20 cellular contexts compared by ENCODE assay signal in the genomic region with DNA sequence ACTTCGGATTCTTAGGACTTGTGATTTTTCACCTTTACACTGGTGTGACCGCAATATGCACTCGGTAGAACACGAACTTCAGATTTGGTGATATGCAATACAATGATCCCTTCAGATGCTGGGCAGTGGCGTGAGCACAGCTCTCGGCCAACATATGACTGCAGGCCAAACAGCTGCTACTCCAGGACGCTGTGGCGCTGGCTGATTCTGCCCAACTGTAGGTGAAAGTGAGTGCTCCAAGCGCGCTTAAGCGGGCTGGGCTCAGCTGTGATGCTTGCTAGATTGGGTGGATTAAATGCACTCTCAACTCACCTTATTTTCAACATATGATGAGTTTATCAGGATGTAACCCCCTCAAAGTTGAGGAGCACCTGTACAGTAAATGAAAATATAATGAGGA.
"Had no signal": no experiment of that assay in that cellular context is flagged by ENCODE, and none has a peak within 500 bp of the region (broad histone marks: within the 10 kb centered on the region; RNA-seq: fewer than 3 reads in every experiment).

No MANE protein-coding gene starts in this region.

- H3K27ac ChIP-seq: breast epithelium, coronary artery, esophagus squamous epithelium, gastroesophageal sphincter, heart left ventricle, lower lobe of right lung, tibial artery, WERI-Rb-1 had no signal

- H3K9me3 ChIP-seq: breast epithelium, esophagus squamous epithelium, gastroesophageal sphincter, heart left ventricle, lower lobe of right lung, tibial artery had no signal

- H3K36me3 ChIP-seq: breast epithelium, esophagus squamous epithelium, gastroesophageal sphincter, heart left ventricle, lower lobe of right lung, tibial artery, WERI-Rb-1 had no signal

- ATAC-seq: activated CD8-positive, alpha-beta T cell treated with anti-CD3 and anti-CD28 coated beads for 36 hours; activated T-cell treated with anti-CD3 and anti-CD28 coated beads, Interleukin-2, amount 50 U/mL, for 72 hours; gastroesophageal sphincter; heart left ventricle; left colon; lower lobe of right lung; naive thymus-derived CD4-positive, alpha-beta T cell had no signal

- DNase-seq: activated CD4-positive, alpha-beta T cell treated with anti-CD3 and anti-CD28 coated beads, Interleukin-2, amount 10 ng/mL, durations not matched to agents 7 days and 5 days; activated CD4-positive, CD25-positive, alpha-beta regulatory T cell treated with anti-CD3 and anti-CD28 coated beads, Interleukin-2, amount 50 U/mL, for 72 hours; activated CD8-positive, alpha-beta T cell treated with anti-CD3 and anti-CD28 coated beads for 36 hours; activated effector memory CD4-positive, alpha-beta T cell treated with Interleukin-2 at 50 U/mL for 16 hours; activated naive CD4-positive, alpha-beta T cell treated with anti-CD3 and anti-CD28 coated beads for 36 hours; activated naive CD8-positive, alpha-beta T cell treated with anti-CD3 and anti-CD28 coated beads, Interleukin-2, amount 10 ng/mL, durations not matched to agents 7 days and 5 days; activated T-cell treated with anti-CD3 and anti-CD28 coated beads, Interleukin-2, amount 50 U/mL, for 72 hours; amniotic stem cell; esophagus squamous epithelium; heart left ventricle; left colon; lower lobe of right lung; naive thymus-derived CD4-positive, alpha-beta T cell; retina; stimulated activated CD4-positive, alpha-beta T cell treated with anti-CD3 and anti-CD28 coated beads, Interleukin-1b, Interleukin-23, amount 100 ng/mL, for 48 hours; tibial artery; WERI-Rb-1 had no signal

- H3K4me3 ChIP-seq: breast epithelium, coronary artery, esophagus squamous epithelium, gastroesophageal sphincter, heart left ventricle, lower lobe of right lung, tibial artery had no signal

- H3K4me1 ChIP-seq: breast epithelium, esophagus squamous epithelium, gastroesophageal sphincter, heart left ventricle, lower lobe of right lung, tibial artery had no signal
